In genomic region chr2:228180126-228181097, GRCh38 we compare ENCODE assay signal across 13 cellular contexts. TPM values are rescaled to one million over a fixed set of nuclear protein-coding genes. Genes with fewer than 3 reads are reported as not detected.
DNase-seq lines count a peak whose midpoint lies in the region; ATAC-seq and TF ChIP-seq lines count a peak whose summit lies in the region.
"Had no signal": no experiment of that assay in that cellular context is flagged by ENCODE, and none has a peak within 500 bp of the region (broad histone marks: within the 10 kb centered on the region; RNA-seq: fewer than 3 reads in every experiment).

No MANE protein-coding gene starts in this region.

- H3K27ac Mint-ChIP-seq in glutamatergic neuron (ENCODE audit: unreplicated experiment) = no peak overlapping the region
- H3K27ac Mint-ChIP-seq: activated naive CD8-positive, alpha-beta T cell had no signal

- H2BK5ac ChIP-seq in neuronal stem cell (ENCODE audit: low read length) = no peak overlapping the region

- no peak overlapping the region for H2BK15ac ChIP-seq in neuronal stem cell (ENCODE audit: low read length)

- H3K4me3 Mint-ChIP-seq in glutamatergic neuron (ENCODE audit: unreplicated experiment) = peak overlapping the region; percentile 99
- H3K4me3 Mint-ChIP-seq: activated naive CD8-positive, alpha-beta T cell had no signal

- no peak overlapping the region for H3K14ac ChIP-seq in neuronal stem cell (ENCODE audit: low read length)

- no peak for TF ChIP-seq CTCF in glutamatergic neuron (IDR thresholded peaks at IDR 0.05; ENCODE audit: partially characterized antibody, unreplicated experiment)

- no peak overlapping the region for H3K9ac ChIP-seq in neuronal stem cell (ENCODE audit: low read depth, low read length, poor library complexity)

- H3K4me1 ChIP-seq in neuronal stem cell (ENCODE audit: control insufficient read depth in 2 of 2, insufficient read depth in 1 of 2, low read depth in 1 of 2, low read length in 2 of 2) = peaks cover 0 to 9% of the 10 kb centered on the region in 2 donors
- H3K4me1 ChIP-seq: thyroid gland had no signal

- no peaks in the 10 kb centered on the region for H3K9me3 ChIP-seq in neuronal stem cell (replicated peaks in 1 of 2; ENCODE audit: control insufficient read depth in 2 of 2, insufficient read depth in 1 of 2, low read depth in 1 of 2, low read length in 2 of 2)
- H3K9me3 ChIP-seq: thyroid gland had no signal

- no peak overlapping the region for H2BK120ac ChIP-seq in neuronal stem cell (ENCODE audit: low read depth, low read length)

- H3K36me3 ChIP-seq in neuronal stem cell (replicated peaks in 1 of 2; ENCODE audit: control insufficient read depth in 2 of 2, insufficient read depth in 2 of 2, low read length in 2 of 2) = no peaks in the 10 kb centered on the region
- H3K36me3 ChIP-seq: thyroid gland had no signal

- peak overlapping the region; percentile 16 for H3K18ac ChIP-seq in neuronal stem cell (ENCODE audit: low read length)

- H3K79me1 ChIP-seq in neuronal stem cell (ENCODE audit: low read depth, low read length) = no peaks in the 10 kb centered on the region

- peak overlapping the region in 1 of 2 donors; percentile 69 for H3K4me3 ChIP-seq in neuronal stem cell (ENCODE audit: low read length in 2 of 2)

- H3K23ac ChIP-seq in neuronal stem cell (ENCODE audit: low read depth, low read length, poor library complexity) = no peak overlapping the region

- no peak overlapping the region for H2BK12ac ChIP-seq in neuronal stem cell (ENCODE audit: low read length)

- peak overlapping the region; percentile 71 for H3K4me2 ChIP-seq in neuronal stem cell (ENCODE audit: insufficient read depth, low read length, poor library complexity, severe bottlenecking)

- peak; percentile 97 for DNase-seq in G401 (ENCODE audit: low spot score)
- peak; percentile 27 for DNase-seq in NCI-H2171 treated with DMSO at 0.1 percent for 48 hours (lab: John Stamatoyannopoulos, UW)
- DNase-seq in glutamatergic neuron = peak; percentile 33
- peak; percentile 11 for DNase-seq in neuronal stem cell (ENCODE audit: low spot score)
- no peak for DNase-seq in HK-2 (ENCODE audit: unreplicated experiment)
- DNase-seq in activated CD8-positive, alpha-beta memory T cell treated with anti-CD3 and anti-CD28 coated beads, Interleukin-2, amount 50 U/mL, for 48 hours = no peak
- no peak for DNase-seq in NCI-H774 (lab: John Stamatoyannopoulos, UW)
- DNase-seq: activated CD4-positive, alpha-beta T cell treated with anti-CD3 and anti-CD28 coated beads, Interleukin-2, amount 50 U/mL, for 4 hours; NCI-H146; thyroid gland had no signal

- no CpG with 5 or more reads among the region's 45 CpGs for WGBS in neuronal stem cell (ENCODE audit: extremely low coverage in 2 of 2, insufficient read length in 2 of 2, insufficient replicate concordance in 1 of 2), 2 donors

- no peak overlapping the region for H3K4ac ChIP-seq in neuronal stem cell (ENCODE audit: low read length)

- H2AK5ac ChIP-seq in neuronal stem cell (ENCODE audit: low read depth, low read length) = no peak overlapping the region

- in situ Hi-C loops in G401 (cut with HindIII; ENCODE audit: low sequenced_read_pairs) = no loop called here

- ATAC-seq in GM19351 (IDR thresholded peaks at IDR 0.05; ENCODE audit: unreplicated experiment) = no peak
- ATAC-seq: HCT116 had no signal

- peaks cover 9% of the 10 kb centered on the region for H3K27me3 Mint-ChIP-seq in glutamatergic neuron (ENCODE audit: unreplicated experiment)

- H3K9me3 Mint-ChIP-seq in glutamatergic neuron (ENCODE audit: unreplicated experiment) = peaks cover 7% of the 10 kb centered on the region

- H4K91ac ChIP-seq in neuronal stem cell (ENCODE audit: low read depth, low read length, poor library complexity) = no peak overlapping the region

- no peak overlapping the region for H4K8ac ChIP-seq in neuronal stem cell (ENCODE audit: low read depth, low read length)

- H3K27ac ChIP-seq in neuronal stem cell (replicated peaks; ENCODE audit: low read length) = no peak overlapping the region
- H3K27ac ChIP-seq: thyroid gland had no signal

- H3K36me3 Mint-ChIP-seq in glutamatergic neuron (ENCODE audit: unreplicated experiment) = peaks cover 10% of the 10 kb centered on the region
- H3K36me3 Mint-ChIP-seq: activated naive CD8-positive, alpha-beta T cell had no signal

- H2AFZ ChIP-seq in neuronal stem cell (ENCODE audit: low read length) = no peak overlapping the region

- H3K27me3 ChIP-seq in neuronal stem cell (ENCODE audit: control insufficient read depth in 3 of 3, insufficient read depth in 3 of 3, low read depth in 1 of 3, low read length in 3 of 3) = peaks cover 9 to 46% (median 30%) of the 10 kb centered on the region in 3 experiments
- H3K27me3 ChIP-seq: thyroid gland had no signal

- H3K4me1 Mint-ChIP-seq in glutamatergic neuron (ENCODE audit: low read depth, unreplicated experiment) = peaks cover 5% of the 10 kb centered on the region

RNA-seq across cellular contexts. Expression of gene SPHKAP, which starts 1.1 kb away (rescaled TPM):
- total RNA-seq in G401 (2014; rRNA removed; shearing (Covaris generic)) = not detected in 2 replicates
- 0.71 TPM for total RNA-seq in glutamatergic neuron (ENCODE audit: unreplicated experiment)
- polyA plus RNA-seq in neuronal stem cell (2013, experiment 1 of 2) = not detected
- polyA plus RNA-seq in neuronal stem cell (2013, experiment 2 of 2) = not detected

Comparison
In these comparisons a context has a peak if more than half of its experiments do, and no peak if none do; other contexts are left out.
1. DNase-seq: peak in G401 (single experiment), NCI-H2171 treated with DMSO at 0.1 percent for 48 hours (single experiment), glutamatergic neuron (single experiment) and neuronal stem cell (single experiment); none in HK-2 (single experiment), activated CD8-positive, alpha-beta memory T cell treated with anti-CD3 and anti-CD28 coated beads, Interleukin-2, amount 50 U/mL, for 48 hours (single experiment) and NCI-H774 (single experiment).